ENCODE assay signal across 1 cellular context in the genomic region with DNA sequence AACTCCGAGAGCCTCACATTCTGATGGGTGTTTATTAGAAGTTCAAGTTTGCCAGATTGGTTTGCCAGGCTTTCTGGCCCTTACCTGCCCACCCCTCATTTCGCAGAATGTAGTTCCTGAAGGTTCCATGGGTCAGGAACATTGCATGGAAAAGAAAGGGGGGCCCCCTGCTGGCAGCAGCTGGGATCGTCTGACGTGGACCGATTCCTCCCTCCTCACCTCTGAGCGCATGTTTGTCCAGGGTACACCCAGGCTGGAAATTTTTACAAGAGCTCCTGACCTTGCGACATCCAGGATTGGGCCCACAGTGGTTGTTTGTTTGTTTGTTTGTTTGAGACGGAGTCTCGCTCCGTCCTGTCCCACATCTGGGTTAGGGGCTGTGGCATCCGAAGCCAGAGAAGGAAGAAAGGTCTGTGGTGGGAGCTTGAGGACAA.
A peak's percentile ranks its signal among the peaks of the same experiment; 100 is the strongest.
TF ChIP-seq lines count a peak whose summit lies in the region.

No MANE protein-coding gene starts in this region.

TF ChIP-seq in IMR-90, 13 proteins besides CTCF, POLR2A, EP300 and RAD21 (continued from another document):
- 0 out of 2 replicates have a peak, but pooled peaks have one; percentile 7 for TF ChIP-seq CEBPB (IDR thresholded peaks at IDR 0.05; ENCODE audit: low read depth, low read length)
- no peak for TF ChIP-seq MAFK (IDR thresholded peaks at IDR 0.05; ENCODE audit: low read depth, low read length)
- no peak for TF ChIP-seq CHD1 (IDR thresholded peaks at IDR 0.05; ENCODE audit: low read depth, low read length)
